10 cellular contexts compared by ENCODE assay signal in genomic region chr15:64697911-64698369, GRCh38.
A peak's percentile ranks its signal among the peaks of the same experiment; 100 is the strongest.
DNase-seq lines count a peak whose midpoint lies in the region; ATAC-seq, FAIRE-seq and TF ChIP-seq lines count a peak whose summit lies in the region.
"Had no signal": no experiment of that assay in that cellular context is flagged by ENCODE, and none has a peak within 500 bp of the region (broad histone marks: within the 10 kb centered on the region; RNA-seq: fewer than 3 reads in every experiment).

No MANE protein-coding gene starts in this region.

- H3K4me3 ChIP-seq in A549: no peak overlapping the region
- H3K4me3 ChIP-seq in Loucy (ENCODE audit: low read length, poor library complexity, severe bottlenecking): peak overlapping the region; percentile 26
- H3K4me3 ChIP-seq in coronary artery: no peak overlapping the region

- TF ChIP-seq EP300 in A549 (IDR thresholded peaks at IDR 0.05): no peak

- TF ChIP-seq CTCF in A549 (IDR thresholded peaks at IDR 0.05): no peak
- no peak for TF ChIP-seq CTCF in Loucy (conservative IDR thresholded peaks at IDR 0.05; ENCODE audit: low read length)
- no peak for TF ChIP-seq CTCF in coronary artery (IDR thresholded peaks at IDR 0.05)

- peaks cover 71% of the 10 kb centered on the region for H4K20me1 ChIP-seq in Loucy (ENCODE audit: insufficient read depth, low read length, poor library complexity, severe bottlenecking)

- peaks cover 3% of the 10 kb centered on the region; the same call in 1 of the 2 replicates for H3K36me3 ChIP-seq in Loucy (ENCODE audit: insufficient read depth, low read length)

- H3K4me2 ChIP-seq in A549 (0 out of 3 replicates have a peak overlapping the region, but pooled peaks have one; percentile 0), Loucy (ENCODE audit: low read depth, low read length, poor library complexity, severe bottlenecking) (peak overlapping the region; percentile 96)

- FAIRE-seq in A549 (lab: Jason Lieb, UNC): no peak
- FAIRE-seq in HTR-8/SVneo (lab: Jason Lieb, UNC): no peak

- no peak overlapping the region for H2AFZ ChIP-seq in Loucy (ENCODE audit: low read length)

- 85% methylated on average over 3 of the region's 3 CpGs for WGBS in A549 (ENCODE audit: missing lambda C conversion rate)

- no peak for ATAC-seq in A549

- TF ChIP-seq RAD21 in A549 (conservative IDR thresholded peaks at IDR 0.05 in 1 of 2, IDR thresholded peaks at IDR 0.05 in 1 of 2): no peak

- H3K27me3 ChIP-seq in Loucy (ENCODE audit: insufficient read depth, low read length, poor library complexity, severe bottlenecking): no peaks in the 10 kb centered on the region

- H3K9me3 ChIP-seq in A549: no peaks in the 10 kb centered on the region
- no peaks in the 10 kb centered on the region for H3K9me3 ChIP-seq in Loucy (ENCODE audit: insufficient read depth, low read depth, low read length)

- TF ChIP-seq POLR2A in A549 (IDR thresholded peaks at IDR 0.05; ENCODE audit: low read length): no peak

- H3K79me2 ChIP-seq in Loucy (ENCODE audit: insufficient read depth, low read length): peaks cover 95% of the 10 kb centered on the region

- no peak for DNase-seq in A549 (ENCODE audit: low read depth in 1 of 2, low spot score in 1 of 2)
- DNase-seq in coronary artery (ENCODE audit: low spot score): no peak
- DNase-seq in pons (ENCODE audit: low spot score): peak; percentile 42
- no peak for DNase-seq in HTR-8/SVneo (ENCODE audit: insufficient read length, low spot score)
- no peak for DNase-seq in G401 (ENCODE audit: low spot score)
- no peak for DNase-seq in NCI-H1092 treated with DMSO at 0.1 percent for 48 hours (lab: John Stamatoyannopoulos, UW)
- DNase-seq in iPS-NIHi11 (ENCODE audit: low spot score): no peak
- DNase-seq: mesendoderm, NCI-H345 had no signal

- CTCF ChIA-PET in A549 (lab: Yijun Ruan, JAX): interaction anchor here (0.8 to 27.3 kb wide), 4 partner anchors 15 to 519 kb away, joined by 3 to 1052 read pairs (median 95); no protein-coding TSS in a partner anchor

- POLR2A ChIA-PET in A549 (lab: Yijun Ruan, JAX): interaction anchor here (0.6 kb wide), 1 partner anchor 594 kb away, joined by 8 read pairs; no protein-coding TSS in a partner anchor

- H3K9me2 ChIP-seq in Loucy (replicated peaks; ENCODE audit: low read depth, low read length): no peaks in the 10 kb centered on the region

- H3K4me1 ChIP-seq in A549 (peaks cover 61% of the 10 kb centered on the region), Loucy (ENCODE audit: insufficient read depth, low read length, poor library complexity, severe bottlenecking) (peaks cover 52% of the 10 kb centered on the region)

- H3F3A ChIP-seq in Loucy (ENCODE audit: low read depth): no peaks in the 10 kb centered on the region

- H3K9ac ChIP-seq in Loucy (ENCODE audit: low read depth, low read length, poor library complexity, severe bottlenecking): no peak overlapping the region

- no peak overlapping the region for H3K27ac ChIP-seq in A549
- peak overlapping the region; percentile 76 to 79 for H3K27ac ChIP-seq in coronary artery

- in situ Hi-C loops in G401 (cut with HindIII; ENCODE audit: low sequenced_read_pairs): no loop called here

TF ChIP-seq in A549, 52 proteins besides CTCF, POLR2A, EP300 and RAD21:
- no peak for TF ChIP-seq HOXB13 (CRISPR knock-in tag; IDR thresholded peaks at IDR 0.05; ENCODE audit: low read depth)
- TF ChIP-seq BCL3 (IDR thresholded peaks at IDR 0.05): no peak
- no peak for TF ChIP-seq FOSL2 (IDR thresholded peaks at IDR 0.05)
- 0 out of 2 replicates have a peak, but pooled peaks have one; percentile 20 for TF ChIP-seq FOSL2 (CRISPR knock-in tag; IDR thresholded peaks at IDR 0.05)

Comparison
In these comparisons a context has a peak if more than half of its experiments do, and no peak if none do; other contexts are left out.
1. H3K27ac ChIP-seq: peak in coronary artery (2 of 2); none in A549 (0 of 2).